Comparison of ENCODE assay signal across 27 cellular contexts in genomic region chrX:8341814-8342590, GRCh38.
A peak's percentile ranks its signal among the peaks of the same experiment; 100 is the strongest.
DNase-seq lines count a peak whose midpoint lies in the region; ATAC-seq and TF ChIP-seq lines count a peak whose summit lies in the region.
"Had no signal": no experiment of that assay in that cellular context is flagged by ENCODE, and none has a peak within 500 bp of the region (broad histone marks: within the 10 kb centered on the region; RNA-seq: fewer than 3 reads in every experiment).

No MANE protein-coding gene starts in this region.

- H3K27ac ChIP-seq in caudate nucleus (ENCODE audit: low read depth, low read length) (no peak overlapping the region), thyroid gland (no peak overlapping the region)
- H3K27ac ChIP-seq: adrenal gland, esophagus squamous epithelium, GM23248, heart left ventricle, HL-60, testis had no signal

- H3K4me3 ChIP-seq in thyroid gland (replicated peaks in 1 of 3) = no peak overlapping the region
- H3K4me3 ChIP-seq: adrenal gland, esophagus squamous epithelium, GM23248, heart left ventricle, testis had no signal

- no peaks in the 10 kb centered on the region for H3K27me3 ChIP-seq in thyroid gland
- H3K27me3 ChIP-seq: adrenal gland, esophagus squamous epithelium, heart left ventricle, testis had no signal

- no peaks in the 10 kb centered on the region for H3K9me3 ChIP-seq in thyroid gland
- H3K9me3 ChIP-seq: adrenal gland, esophagus squamous epithelium, heart left ventricle, SK-N-SH, testis had no signal

- H3K27me3 Mint-ChIP-seq in nephron progenitor cell (ENCODE audit: low read depth, poor library complexity) = peaks cover 8% of the 10 kb centered on the region
- H3K27me3 Mint-ChIP-seq in activated T-cell treated with anti-CD3 and anti-CD28 coated beads, Interleukin-2, amount 50 U/mL, for 72 hours (ENCODE audit: low read depth) = no peaks in the 10 kb centered on the region
- H3K27me3 Mint-ChIP-seq: activated B cell treated with CpG ODN at 0.5 μM for 24 hours, IgD-negative memory B cell had no signal

- H3K9me3 Mint-ChIP-seq in nephron progenitor cell = no peaks in the 10 kb centered on the region
- peaks cover 8 to 16% of the 10 kb centered on the region in 2 donors for H3K9me3 Mint-ChIP-seq in activated T-cell treated with anti-CD3 and anti-CD28 coated beads, Interleukin-2, amount 50 U/mL, for 72 hours
- H3K9me3 Mint-ChIP-seq: activated B cell treated with CpG ODN at 0.5 μM for 24 hours had no signal

- 41 to 89% methylated on average over 7 of the region's 7 CpGs for WGBS in thyroid gland, 2 donors

- no peaks in the 10 kb centered on the region for H3K36me3 ChIP-seq in thyroid gland
- H3K36me3 ChIP-seq: adrenal gland, esophagus squamous epithelium, heart left ventricle had no signal

- H3K27ac Mint-ChIP-seq in nephron progenitor cell = no peak overlapping the region
- H3K27ac Mint-ChIP-seq in activated T-cell treated with anti-CD3 and anti-CD28 coated beads, Interleukin-2, amount 50 U/mL, for 72 hours = no peak overlapping the region
- H3K27ac Mint-ChIP-seq: activated B cell treated with CpG ODN at 0.5 μM for 24 hours; IgD-negative memory B cell; stimulated activated effector memory CD8-positive, alpha-beta T cell treated with anti-CD3 and anti-CD28 coated beads, Interleukin-12 subunit alpha, Interleukin-12 subunit beta, amount 100 ng/mL, for 72 hours had no signal

- no peak for TF ChIP-seq CTCF in thyroid gland (IDR thresholded peaks at IDR 0.05)
- TF ChIP-seq CTCF in nephron progenitor cell (IDR thresholded peaks at IDR 0.05) = no peak

- no peak for TF ChIP-seq POLR2A in thyroid gland (IDR thresholded peaks at IDR 0.05)

- intact Hi-C loops in thyroid gland (cut with DNase I) = no loop called here

- H3K4me1 Mint-ChIP-seq in nephron progenitor cell = no peaks in the 10 kb centered on the region
- no peaks in the 10 kb centered on the region for H3K4me1 Mint-ChIP-seq in activated T-cell treated with anti-CD3 and anti-CD28 coated beads, Interleukin-2, amount 50 U/mL, for 72 hours (ENCODE audit: low read depth)
- H3K4me1 Mint-ChIP-seq: activated B cell treated with CpG ODN at 0.5 μM for 24 hours; IgD-negative memory B cell; stimulated activated effector memory CD8-positive, alpha-beta T cell treated with anti-CD3 and anti-CD28 coated beads, Interleukin-12 subunit alpha, Interleukin-12 subunit beta, amount 100 ng/mL, for 72 hours had no signal

- no peak for ATAC-seq in activated T-cell treated with anti-CD3 and anti-CD28 coated beads, Interleukin-2, amount 50 U/mL, for 72 hours (replicated peaks in 1 of 2)
- ATAC-seq: heart left ventricle; Panc1; sciatic nerve; stimulated activated effector memory CD8-positive, alpha-beta T cell treated with anti-CD3 and anti-CD28 coated beads, Interleukin-12 subunit alpha, Interleukin-12 subunit beta, amount 100 ng/mL, for 72 hours had no signal

- H3K36me3 Mint-ChIP-seq in nephron progenitor cell (ENCODE audit: low read depth) = no peaks in the 10 kb centered on the region
- peaks cover 0 to 4% of the 10 kb centered on the region in 2 donors for H3K36me3 Mint-ChIP-seq in activated T-cell treated with anti-CD3 and anti-CD28 coated beads, Interleukin-2, amount 50 U/mL, for 72 hours (ENCODE audit: insufficient read depth in 2 of 2)
- H3K36me3 Mint-ChIP-seq: IgD-negative memory B cell; stimulated activated effector memory CD8-positive, alpha-beta T cell treated with anti-CD3 and anti-CD28 coated beads, Interleukin-12 subunit alpha, Interleukin-12 subunit beta, amount 100 ng/mL, for 72 hours had no signal

- H3K4me3 Mint-ChIP-seq in nephron progenitor cell = no peak overlapping the region
- no peak overlapping the region for H3K4me3 Mint-ChIP-seq in activated T-cell treated with anti-CD3 and anti-CD28 coated beads, Interleukin-2, amount 50 U/mL, for 72 hours
- H3K4me3 Mint-ChIP-seq: activated B cell treated with CpG ODN at 0.5 μM for 24 hours; IgD-negative memory B cell; stimulated activated effector memory CD8-positive, alpha-beta T cell treated with anti-CD3 and anti-CD28 coated beads, Interleukin-12 subunit alpha, Interleukin-12 subunit beta, amount 100 ng/mL, for 72 hours had no signal

- no peaks in the 10 kb centered on the region for H3K4me1 ChIP-seq in thyroid gland
- H3K4me1 ChIP-seq: adrenal gland, esophagus squamous epithelium, heart left ventricle, testis had no signal

- DNase-seq in A172 (ENCODE audit: low spot score) (peak; percentile 21), HT1080 (ENCODE audit: low read depth) (peak; percentile 58), caudate nucleus (lab: John Stamatoyannopoulos, UW) (peak in 36 of 61 donors; percentile 0 to 86 (median 10)), kidney tubule cell (ENCODE audit: low spot score) (peak; percentile 68), thyroid gland (no peak), OCI-M2 (lab: John Stamatoyannopoulos, UW; ENCODE audit: unreplicated experiment) (no peak), nephron progenitor cell (no peak)
- DNase-seq in activated T-cell treated with anti-CD3 and anti-CD28 coated beads, Interleukin-2, amount 50 U/mL, for 72 hours = no peak
- DNase-seq: activated B cell treated with CpG ODN at 0.5 μM for 24 hours; activated CD4-positive, alpha-beta T cell treated with anti-CD3 and anti-CD28 coated beads, Interleukin-2, amount 50 U/mL, for 48 hours; activated gamma-delta T cell treated with Interleukin-2 at 50 U/mL for 16 hours; adrenal gland; cerebellar nuclear complex; DMS79; effector CD4-positive, alpha-beta T cell; esophagus squamous epithelium; GM23248; heart left ventricle; NCI-H2171 treated with DMSO at 0.1 percent for 48 hours; NCI-H82; SK-N-SH; testis had no signal

Comparison
In these comparisons a context has a peak if more than half of its experiments do, and no peak if none do; other contexts are left out.
1. DNase-seq: peak in A172 (single experiment), HT1080 (single experiment), caudate nucleus (36 of 61) and kidney tubule cell (single experiment); none in thyroid gland (0 of 2), OCI-M2 (single experiment), nephron progenitor cell (single experiment) and activated T-cell treated with anti-CD3 and anti-CD28 coated beads, Interleukin-2, amount 50 U/mL, for 72 hours (0 of 2).